Comparison of ENCODE assay signal across 8 cellular contexts in the genomic region with DNA sequence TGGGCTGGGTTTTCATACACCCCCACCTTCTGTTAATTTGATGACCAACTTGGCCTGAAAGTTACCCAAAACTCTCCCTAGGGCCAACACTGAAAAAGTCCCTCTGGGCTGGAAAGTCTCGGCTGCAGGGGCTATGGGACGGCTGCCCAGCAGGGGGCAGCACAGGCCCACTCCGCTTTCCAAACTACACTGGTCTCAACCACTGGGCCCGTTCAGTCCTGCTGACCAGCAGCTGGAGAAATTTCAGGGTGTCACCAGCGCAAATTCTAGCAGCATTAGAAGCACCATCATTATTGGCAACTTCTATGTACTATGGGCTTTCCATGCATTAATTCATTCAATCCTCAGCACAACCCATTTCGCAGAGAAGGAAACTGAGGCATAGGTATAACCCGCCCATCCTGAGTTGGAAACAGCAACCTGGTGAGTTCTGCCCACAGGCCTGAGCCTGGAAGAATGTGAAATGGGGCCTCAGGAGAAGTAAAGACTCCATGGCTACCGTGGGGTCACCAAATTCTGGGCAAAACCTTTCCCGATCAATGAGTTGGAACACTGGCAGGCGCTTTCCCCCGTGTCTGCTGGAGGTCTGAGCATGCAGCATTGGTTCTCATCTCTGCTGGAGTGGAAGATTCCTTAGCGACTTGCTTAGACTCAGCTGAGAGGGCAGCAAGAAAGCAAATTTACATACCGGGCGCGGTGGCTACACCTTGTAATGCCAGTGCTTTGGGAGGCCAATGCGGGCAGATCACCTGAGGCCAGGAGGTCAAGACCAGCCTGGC. TPM values are rescaled to one million over a fixed set of nuclear protein-coding genes. Genes with fewer than 3 reads are reported as not detected.
DNase-seq lines count a peak whose midpoint lies in the region; ATAC-seq, FAIRE-seq and TF ChIP-seq lines count a peak whose summit lies in the region.

No MANE protein-coding gene starts in this region.

- no peak overlapping the region for H3K4me3 ChIP-seq in fibroblast of mammary gland (ENCODE audit: control insufficient read depth, low read depth, low read length)

- peak; percentile 74 for TF ChIP-seq CTCF in D721Med (IDR thresholded peaks at IDR 0.05; ENCODE audit: insufficient read depth, missing control alignments)
- TF ChIP-seq CTCF in fibroblast of mammary gland (conservative IDR thresholded peaks at IDR 0.05; ENCODE audit: control insufficient read depth, insufficient read depth, low read depth, low read length): peak; percentile 93
- no peak for TF ChIP-seq CTCF in omental fat pad (IDR thresholded peaks at IDR 0.05)

- DNase-seq in D721Med (ENCODE audit: insufficient read length, low spot score) (peak; percentile 66), NOMO-1 treated with DMSO at 0.1 percent for 48 hours (lab: John Stamatoyannopoulos, UW; ENCODE audit: unreplicated experiment) (peak; percentile 36), activated T-cell treated with anti-CD3 and anti-CD28 coated beads for 48 hours (ENCODE audit: low read depth) (peak; percentile 60), fibroblast of mammary gland (ENCODE audit: low read depth) (peak; percentile 60), omental fat pad (ENCODE audit: low spot score) (peak; percentile 42), urothelium cell line (ENCODE audit: low spot score) (peak; percentile 73)

- ATAC-seq in GM21529 (IDR thresholded peaks at IDR 0.05; ENCODE audit: unreplicated experiment): peak; percentile 77
- peak; percentile 60 for ATAC-seq in omental fat pad (ENCODE audit: low FRiP score)
- ATAC-seq in GM21528 (IDR thresholded peaks at IDR 0.05; ENCODE audit: low FRiP score, unreplicated experiment): no peak

- FAIRE-seq in D721Med (lab: Jason Lieb, UNC) (no peak), urothelium cell line (lab: Jason Lieb, UNC) (no peak)

RNA-seq across cellular contexts. Expression of gene ORM2, which starts 9.7 kb away (rescaled TPM):
- total RNA-seq in omental fat pad: 1 to 10 TPM in 1 of 4 donors, not detected in 3; 1.6 TPM

RNA-seq across cellular contexts. Expression of gene ORM1, which starts 16.4 kb away (rescaled TPM):
- 1 to 10 TPM in 2 of 4 donors, under 1 TPM in 1, not detected in 1; 0.65 to 5.4 (median 1.0) TPM for total RNA-seq in omental fat pad

RNA-seq across cellular contexts. Expression of gene AKNA, which starts 48.5 kb away (rescaled TPM):
- total RNA-seq in omental fat pad: 10 to 100 TPM; 22.6 to 86.1 (median 71.5) TPM

Comparison
In these comparisons a context has a peak if more than half of its experiments do, and no peak if none do; other contexts are left out.
1. CTCF ChIP-seq: peak in D721Med (single experiment) and fibroblast of mammary gland (single experiment); none in omental fat pad (0 of 3).
2. Peak in every context shown above with its lines, with median percentiles within 50 percentile points of each other: DNase-seq.